In the genomic region with DNA sequence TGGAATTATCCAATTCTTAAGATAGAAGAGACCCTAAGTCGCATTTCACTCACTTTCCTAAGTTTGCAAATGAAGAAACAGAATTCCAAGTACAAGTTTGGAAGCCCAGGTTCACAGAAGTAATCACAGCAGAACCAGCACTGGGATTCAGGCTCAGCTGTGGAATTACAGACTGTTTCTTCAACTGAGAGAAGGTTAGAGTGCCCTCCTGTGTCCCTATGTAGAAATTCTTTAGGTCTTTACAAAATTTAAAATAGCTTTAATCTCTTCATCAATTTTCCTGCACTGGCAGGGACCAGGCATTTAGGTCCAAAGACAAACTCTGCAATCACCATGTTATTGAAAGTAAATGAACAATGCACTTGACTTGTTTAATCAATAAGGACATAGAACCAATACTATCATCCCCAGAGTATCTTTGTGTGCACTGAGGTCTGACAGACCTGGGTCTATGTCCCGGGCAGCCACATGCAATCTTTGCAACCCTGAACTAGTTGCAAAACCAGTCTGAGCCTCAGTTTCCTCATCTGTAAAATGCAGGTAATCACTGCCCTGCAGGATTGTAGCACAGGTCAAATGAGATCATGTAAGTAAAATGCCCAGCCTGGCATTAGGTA, we compare ENCODE assay signal across 8 cellular contexts. TPM values are rescaled to one million over a fixed set of nuclear protein-coding genes. Genes with fewer than 3 reads are reported as not detected.
DNase-seq lines count a peak whose midpoint lies in the region; ATAC-seq and TF ChIP-seq lines count a peak whose summit lies in the region.

No MANE protein-coding gene starts in this region.

- intact Hi-C loops in left ventricle myocardium inferior (cut with micrococcal nuclease): no loop called here
- intact Hi-C loops in transverse colon (cut with DNase I; ENCODE audit: low total_unique reads): no loop called here
- intact Hi-C loops in testis (cut with DNase I; ENCODE audit: low total_unique reads): no loop called here
- intact Hi-C loops in aorta (cut with DNase I): no loop called here

- TF ChIP-seq CTCF in left ventricle myocardium inferior (IDR thresholded peaks at IDR 0.05; ENCODE audit: borderline replicate concordance): peak; percentile 47
- TF ChIP-seq CTCF in transverse colon (IDR thresholded peaks at IDR 0.05): peak in 4 of 5 experiments; percentile 32 to 41 (median 38)
- TF ChIP-seq CTCF in testis (IDR thresholded peaks at IDR 0.05): no peak

- H3K27me3 ChIP-seq in Karpas-422 (ENCODE audit: low read length) (no peaks in the 10 kb centered on the region), left ventricle myocardium inferior (ENCODE audit: low read depth) (no peaks in the 10 kb centered on the region), transverse colon (no peaks in the 10 kb centered on the region), testis (no peaks in the 10 kb centered on the region), aorta (ENCODE audit: control insufficient read depth in 1 of 2, insufficient read depth in 2 of 2, low read length in 1 of 2) (no peaks in the 10 kb centered on the region)

- no peak overlapping the region for H3K4me2 ChIP-seq in Karpas-422 (ENCODE audit: low read depth, low read length, poor library complexity, severe bottlenecking)

- H3K4me3 ChIP-seq in Karpas-422 (ENCODE audit: low read length) (no peak overlapping the region), left ventricle myocardium inferior (no peak overlapping the region), transverse colon (no peak overlapping the region), testis (no peak overlapping the region), aorta (ENCODE audit: low read length in 2 of 2) (no peak overlapping the region)

- no peak overlapping the region for H3K9ac ChIP-seq in Karpas-422 (ENCODE audit: low read length)

- peaks cover 4% of the 10 kb centered on the region; the same call in 1 of the 2 replicates for H4K20me1 ChIP-seq in Karpas-422 (ENCODE audit: insufficient read depth, low read depth, low read length)

- H3K9me2 ChIP-seq in Karpas-422 (replicated peaks; ENCODE audit: insufficient read depth, low read length): no peaks in the 10 kb centered on the region

- H3K27ac ChIP-seq in Karpas-422 (ENCODE audit: low read length) (no peak overlapping the region), left ventricle myocardium inferior (replicated peaks) (no peak overlapping the region), transverse colon (no peak overlapping the region), testis (no peak overlapping the region), aorta (ENCODE audit: low read depth in 1 of 2, low read length in 2 of 2) (no peak overlapping the region)

- 57 to 63% methylated on average over 2 of the region's 2 CpGs for WGBS in transverse colon (ENCODE audit: low coverage in 1 of 2), 2 donors
- WGBS in testis, 2 donors: 48 to 55% methylated on average over 2 of the region's 2 CpGs
- 55 to 61% methylated on average over 2 of the region's 2 CpGs for WGBS in aorta, 2 donors

- H3K4me1 ChIP-seq in Karpas-422 (ENCODE audit: low read length): peaks cover 17% of the 10 kb centered on the region
- peaks cover 10% of the 10 kb centered on the region for H3K4me1 ChIP-seq in left ventricle myocardium inferior
- peaks cover 0 to 10% (median 3%) of the 10 kb centered on the region in 4 donors for H3K4me1 ChIP-seq in transverse colon
- no peaks in the 10 kb centered on the region for H3K4me1 ChIP-seq in testis
- no peaks in the 10 kb centered on the region for H3K4me1 ChIP-seq in aorta (ENCODE audit: control insufficient read depth in 1 of 2, insufficient read depth in 2 of 2, low read length in 2 of 2)

- H2AFZ ChIP-seq in Karpas-422 (ENCODE audit: low read length): no peak overlapping the region

- in situ Hi-C loops in transverse colon (cut with MboI; ENCODE audit: low pct_ligation_motif_present in 1 of 4, low pct_unique_long_range_greater_than_20kb in 1 of 4, low sequenced_read_pairs in 3 of 4): no loop called here

- TF ChIP-seq POLR2A in transverse colon (IDR thresholded peaks at IDR 0.05) (no peak), testis (IDR thresholded peaks at IDR 0.05) (no peak)

- no peak for ATAC-seq in aorta (ENCODE audit: low FRiP score)

- H3K79me2 ChIP-seq in Karpas-422 (ENCODE audit: low read length): no peaks in the 10 kb centered on the region

- TF ChIP-seq EP300 in transverse colon (IDR thresholded peaks at IDR 0.05; ENCODE audit: low read depth): no peak

- peak; percentile 81 for DNase-seq in ELR (ENCODE audit: low read depth)
- peak; percentile 69 for DNase-seq in Karpas-422
- peak; percentile 14 to 78 for DNase-seq in SW 1271 (lab: John Stamatoyannopoulos, UW)
- no peak for DNase-seq in left ventricle myocardium inferior
- DNase-seq in transverse colon: no peak
- DNase-seq in islet precursor cell: no peak
- no peak for DNase-seq in testis
- no peak for DNase-seq in aorta

- H3K9me3 ChIP-seq in Karpas-422 (ENCODE audit: low read length) (no peaks in the 10 kb centered on the region), left ventricle myocardium inferior (replicated peaks) (no peaks in the 10 kb centered on the region), transverse colon (no peaks in the 10 kb centered on the region), testis (no peaks in the 10 kb centered on the region), aorta (ENCODE audit: control insufficient read depth, low read length) (no peaks in the 10 kb centered on the region)

- H3K36me3 ChIP-seq in Karpas-422 (ENCODE audit: insufficient read depth, low read length) (no peaks in the 10 kb centered on the region), left ventricle myocardium inferior (no peaks in the 10 kb centered on the region), transverse colon (no peaks in the 10 kb centered on the region), testis (ENCODE audit: low read depth, missing control alignments) (no peaks in the 10 kb centered on the region), aorta (ENCODE audit: control insufficient read depth in 1 of 2, insufficient read depth in 2 of 2, low read length in 1 of 2) (no peaks in the 10 kb centered on the region)

RNA-seq across cellular contexts. Expression of a gene that starts 16.9 kb away (rescaled TPM):
- total RNA-seq in Karpas-422 (2014; rRNA removed; shearing (Covaris generic); ENCODE audit: low replicate concordance): 3.0 and 4.5 TPM in 2 replicates
- total RNA-seq in left ventricle myocardium inferior (0.77 TPM), transverse colon (1 to 10 TPM; 4.0 to 9.4 (median 5.3) TPM), testis (1 to 10 TPM; 2.7 to 2.9 TPM), aorta (1 to 10 TPM; 1.1 to 1.3 TPM)
- polyA plus RNA-seq in testis (ENCODE audit: insufficient read depth, low read depth, low replicate concordance) (5.2 TPM), aorta (under 1 TPM in 1 of 2 donors, not detected in 1; 0.15 TPM)

Comparison
In these comparisons a context has a peak if more than half of its experiments do, and no peak if none do; other contexts are left out.
1. DNase-seq: peak in ELR (single experiment), Karpas-422 (single experiment) and SW 1271 (2 of 2); none in left ventricle myocardium inferior (single experiment), transverse colon (single experiment), islet precursor cell (single experiment), testis (single experiment) and aorta (0 of 2).
2. CTCF ChIP-seq: peak in left ventricle myocardium inferior (single experiment) and transverse colon (4 of 5); none in testis (0 of 3).